12 cellular contexts compared by ENCODE assay signal in genomic region chr10:113550365-113550764, GRCh38. TPM values are rescaled to one million over a fixed set of nuclear protein-coding genes. Genes with fewer than 3 reads are reported as not detected.
DNase-seq lines count a peak whose midpoint lies in the region; ATAC-seq and TF ChIP-seq lines count a peak whose summit lies in the region.
"Had no signal": no experiment of that assay in that cellular context is flagged by ENCODE, and none has a peak within 500 bp of the region (broad histone marks: within the 10 kb centered on the region; RNA-seq: fewer than 3 reads in every experiment).

No MANE protein-coding gene starts in this region.

- H3K4me1 Mint-ChIP-seq in Calu3 (ENCODE audit: low read depth, unreplicated experiment), result peaks cover 37% of the 10 kb centered on the region

- in situ Hi-C loops in astrocyte of the cerebellum (cut with HindIII; ENCODE audit: low sequenced_read_pairs), result no loop called here

- H3K9me3 Mint-ChIP-seq in Calu3 (ENCODE audit: low read depth, unreplicated experiment), result no peaks in the 10 kb centered on the region
- H3K9me3 Mint-ChIP-seq: activated T-cell treated with anti-CD3 and anti-CD28 coated beads, Interleukin-2, amount 50 U/mL, for 24 hours had no signal

- no TSS peak for BruUV-seq in Calu3 (replicated peaks; lab: Mats Ljungman, UMichigan)

- TF ChIP-seq CTCF in astrocyte of the cerebellum (IDR thresholded peaks at IDR 0.05; ENCODE audit: low read depth, low read length, missing control alignments), result no peak
- TF ChIP-seq CTCF in Calu3 (IDR thresholded peaks at IDR 0.05; ENCODE audit: unreplicated experiment), result no peak

- intact Hi-C loops in Calu3 (cut with micrococcal nuclease; ENCODE audit: unreplicated experiment), result loop anchor here (10.0 kb wide), 1 partner anchor 166 kb away; no protein-coding TSS in a partner anchor

- peaks cover 37% of the 10 kb centered on the region for H3K27me3 Mint-ChIP-seq in Calu3 (ENCODE audit: unreplicated experiment)

- CTCF ChIA-PET in Calu3 (lab: Charles Lee), result no interaction called here

- H3K36me3 Mint-ChIP-seq in Calu3 (ENCODE audit: insufficient read depth, unreplicated experiment), result no peaks in the 10 kb centered on the region

- H3K4me3 Mint-ChIP-seq in Calu3 (ENCODE audit: low read depth, unreplicated experiment), result no peak overlapping the region
- H3K4me3 Mint-ChIP-seq: activated T-cell treated with anti-CD3 and anti-CD28 coated beads, Interleukin-2, amount 50 U/mL, for 24 hours had no signal

- H3K27ac Mint-ChIP-seq in Calu3 (ENCODE audit: unreplicated experiment), result no peak overlapping the region
- H3K27ac Mint-ChIP-seq: activated T-cell treated with anti-CD3 and anti-CD28 coated beads, Interleukin-2, amount 50 U/mL, for 24 hours had no signal

- no peak overlapping the region for H3K4me3 ChIP-seq in astrocyte of the cerebellum (ENCODE audit: low read depth, low read length)
- H3K4me3 ChIP-seq: cardiac muscle cell had no signal

- DNase-seq in A172 (ENCODE audit: low spot score), result peak; percentile 22
- DNase-seq in astrocyte of the cerebellum (ENCODE audit: low read depth), result peak; percentile 54
- peak; percentile 75 for DNase-seq in iris pigment epithelial cell (ENCODE audit: low read depth)
- DNase-seq in occipital lobe (lab: John Stamatoyannopoulos, UW), result no peak
- DNase-seq in NCI-H1105 treated with DMSO at 0.1 percent for 48 hours (lab: John Stamatoyannopoulos, UW), result no peak
- no peak for DNase-seq in Calu3
- DNase-seq: activated T-cell treated with anti-CD3 and anti-CD28 coated beads, Interleukin-2, amount 50 U/mL, for 24 hours; glutamatergic neuron; NCI-H1694 treated with DMSO at 0.1 percent for 48 hours had no signal

- ATAC-seq in HG03103 (IDR thresholded peaks at IDR 0.05; ENCODE audit: low read depth, unreplicated experiment) (peak; percentile 57), HG02798 (IDR thresholded peaks at IDR 0.05; ENCODE audit: poor library complexity, unreplicated experiment) (no peak)

RNA-seq across cellular contexts. Expression of gene HABP2, which starts 2.5 kb away (rescaled TPM):
- total RNA-seq in A172 (2014; rRNA removed; shearing (Covaris generic)), result not detected in 2 replicates
- 0.31 TPM for total RNA-seq in occipital lobe
- 0.59 and 1.0 TPM in 2 replicates for total RNA-seq in Calu3 (2022)
- total RNA-seq: cardiac muscle cell had no signal

Comparison
In these comparisons a context has a peak if more than half of its experiments do, and no peak if none do; other contexts are left out.
1. DNase-seq: peak in A172 (single experiment), astrocyte of the cerebellum (single experiment) and iris pigment epithelial cell (single experiment); none in occipital lobe (single experiment), NCI-H1105 treated with DMSO at 0.1 percent for 48 hours (single experiment) and Calu3 (single experiment).